In genomic region chr3:17954801-17955200, GRCh38 we compare ENCODE assay signal across 31 cellular contexts.
"Had no signal": no experiment of that assay in that cellular context is flagged by ENCODE, and none has a peak within 500 bp of the region (broad histone marks: within the 10 kb centered on the region; RNA-seq: fewer than 3 reads in every experiment).

No MANE protein-coding gene starts in this region.

- H3K27me3 ChIP-seq: ascending aorta, cardiac muscle cell, gastroesophageal sphincter, hepatocyte, ovary had no signal

- H3K27ac Mint-ChIP-seq: activated CD4-positive, alpha-beta memory T cell treated with anti-CD3 and anti-CD28 coated beads, Interleukin-2, amount 10 ng/mL, durations not matched to agents 7 days and 5 days; activated CD4-positive, alpha-beta T cell treated with anti-CD3 and anti-CD28 coated beads, Interleukin-2, amount 10 ng/mL, durations not matched to agents 7 days and 5 days; activated naive CD4-positive, alpha-beta T cell treated with anti-CD3 and anti-CD28 coated beads, Interleukin-2, amount 10 ng/mL, durations not matched to agents 7 days and 5 days; activated naive CD8-positive, alpha-beta T cell treated with anti-CD3 and anti-CD28 coated beads, Interleukin-2, amount 10 ng/mL, durations not matched to agents 7 days and 5 days; activated T-cell treated with anti-CD3 and anti-CD28 coated beads, Interleukin-2, amount 50 U/mL, for 24 hours; brain; effector memory CD8-positive, alpha-beta T cell; nephron; stimulated activated naive CD8-positive, alpha-beta T cell treated with anti-CD3 and anti-CD28 coated beads, Interleukin-15, Interleukin-2, amounts not matched to agents 100 ng/mL and 50 ng/mL, for 24 hours had no signal

- H3K4me1 ChIP-seq: ascending aorta, gastroesophageal sphincter, prostate gland, uterus had no signal

- FAIRE-seq: endothelial cell of umbilical vein, TTC549 had no signal

- H3K4me3 Mint-ChIP-seq: activated CD4-positive, alpha-beta memory T cell treated with anti-CD3 and anti-CD28 coated beads, Interleukin-2, amount 10 ng/mL, durations not matched to agents 7 days and 5 days; activated CD4-positive, alpha-beta T cell treated with anti-CD3 and anti-CD28 coated beads, Interleukin-2, amount 10 ng/mL, durations not matched to agents 7 days and 5 days; activated naive CD4-positive, alpha-beta T cell treated with anti-CD3 and anti-CD28 coated beads, Interleukin-2, amount 10 ng/mL, durations not matched to agents 7 days and 5 days; activated naive CD8-positive, alpha-beta T cell treated with anti-CD3 and anti-CD28 coated beads, Interleukin-2, amount 10 ng/mL, durations not matched to agents 7 days and 5 days; activated T-cell treated with anti-CD3 and anti-CD28 coated beads, Interleukin-2, amount 50 U/mL, for 24 hours; brain; effector memory CD8-positive, alpha-beta T cell; nephron; stimulated activated naive CD8-positive, alpha-beta T cell treated with anti-CD3 and anti-CD28 coated beads, Interleukin-15, Interleukin-2, amounts not matched to agents 100 ng/mL and 50 ng/mL, for 24 hours had no signal

- H3K4me1 Mint-ChIP-seq: activated CD4-positive, alpha-beta memory T cell treated with anti-CD3 and anti-CD28 coated beads, Interleukin-2, amount 10 ng/mL, durations not matched to agents 7 days and 5 days; activated CD4-positive, alpha-beta T cell treated with anti-CD3 and anti-CD28 coated beads, Interleukin-2, amount 10 ng/mL, durations not matched to agents 7 days and 5 days; activated naive CD4-positive, alpha-beta T cell treated with anti-CD3 and anti-CD28 coated beads, Interleukin-2, amount 10 ng/mL, durations not matched to agents 7 days and 5 days; activated naive CD8-positive, alpha-beta T cell treated with anti-CD3 and anti-CD28 coated beads, Interleukin-2, amount 10 ng/mL, durations not matched to agents 7 days and 5 days; brain; nephron had no signal

- H3K9me3 ChIP-seq: ascending aorta, gastroesophageal sphincter, ovary, prostate gland, thoracic aorta, uterus had no signal

- H3K9me3 Mint-ChIP-seq: brain had no signal

- H3K4me3 ChIP-seq: ascending aorta, cardiac muscle cell, coronary artery, gastroesophageal sphincter, hepatocyte, ovary, prostate gland, skin epidermis, thoracic aorta, uterus had no signal

- H2AFZ ChIP-seq: hepatocyte had no signal

- H3K27me3 Mint-ChIP-seq: activated T-cell treated with anti-CD3 and anti-CD28 coated beads, Interleukin-2, amount 50 U/mL, for 24 hours; stimulated activated naive CD8-positive, alpha-beta T cell treated with anti-CD3 and anti-CD28 coated beads, Interleukin-15, Interleukin-2, amounts not matched to agents 100 ng/mL and 50 ng/mL, for 24 hours had no signal

- ATAC-seq: effector memory CD8-positive, alpha-beta T cell; gastroesophageal sphincter; left ventricle myocardium superior; sciatic nerve had no signal

- H3K36me3 Mint-ChIP-seq: activated naive CD4-positive, alpha-beta T cell treated with anti-CD3 and anti-CD28 coated beads, Interleukin-2, amount 10 ng/mL, durations not matched to agents 7 days and 5 days; brain had no signal

- DNase-seq: activated CD4-positive, alpha-beta memory T cell treated with anti-CD3 and anti-CD28 coated beads, Interleukin-2, amount 10 ng/mL, durations not matched to agents 7 days and 5 days; activated CD4-positive, alpha-beta T cell treated with anti-CD3 and anti-CD28 coated beads for 1 hour; activated CD4-positive, alpha-beta T cell treated with anti-CD3 and anti-CD28 coated beads, Interleukin-2, amount 10 ng/mL, durations not matched to agents 7 days and 5 days; activated CD8-positive, alpha-beta memory T cell treated with anti-CD3 and anti-CD28 coated beads, Interleukin-2, amount 50 U/mL, for 48 hours; activated gamma-delta T cell; activated naive CD4-positive, alpha-beta T cell treated with anti-CD3 and anti-CD28 coated beads, Interleukin-2, amount 10 ng/mL, durations not matched to agents 7 days and 5 days; activated naive CD8-positive, alpha-beta T cell treated with anti-CD3 and anti-CD28 coated beads, Interleukin-2, amount 10 ng/mL, durations not matched to agents 7 days and 5 days; activated T-cell treated with anti-CD3 and anti-CD28 coated beads, Interleukin-2, amount 50 U/mL, for 24 hours; cerebellar nuclear complex; effector memory CD8-positive, alpha-beta T cell; left ventricle myocardium superior; ovary; retina; stimulated activated CD4-positive, alpha-beta T cell treated with anti-CD3 and anti-CD28 coated beads, Interleukin-12 subunit alpha, Interleukin-12 subunit beta, amount 100 ng/mL, for 4 hours; stimulated activated CD4-positive, alpha-beta T cell treated with anti-CD3 and anti-CD28 coated beads, Interleukin-4, amount 100 ng/mL, for 1 hour; trophoblast cell; uterus had no signal

- H3K4me2 ChIP-seq: hepatocyte had no signal

- H3K79me2 ChIP-seq: hepatocyte had no signal

- H3K36me3 ChIP-seq: ascending aorta, cardiac muscle cell, gastroesophageal sphincter, ovary, prostate gland, thoracic aorta, uterus had no signal

- H3K27ac ChIP-seq: ascending aorta, cardiac muscle cell, coronary artery, gastroesophageal sphincter, hepatocyte, ovary, prostate gland, skin epidermis, thoracic aorta, uterus had no signal
